21 cellular contexts compared by ENCODE assay signal in genomic region chr13:25377244-25377962, GRCh38. TPM values are rescaled to one million over a fixed set of nuclear protein-coding genes. Genes with fewer than 3 reads are reported as not detected.
"Had no signal": no experiment of that assay in that cellular context is flagged by ENCODE, and none has a peak within 500 bp of the region (broad histone marks: within the 10 kb centered on the region; RNA-seq: fewer than 3 reads in every experiment).

No MANE protein-coding gene starts in this region.

- ATAC-seq: esophagus mucosa; pancreas; sciatic nerve; stimulated activated naive B cell treated with anti-CD40 and anti-IgM and Interleukin-4, amounts not matched to agents 10 μg/mL and 1 μg/mL and 100 μg/mL, for 72 hours; stimulated activated naive CD8-positive, alpha-beta T cell treated with anti-CD3 and anti-CD28 coated beads, Interleukin-15, amount 100 ng/mL, for 72 hours had no signal

- H3K4me3 Mint-ChIP-seq: memory B cell; naive B cell; nephron; stimulated activated naive B cell treated with anti-CD40 and anti-IgM and Interleukin-4, amounts not matched to agents 10 μg/mL and 1 μg/mL and 100 μg/mL, for 72 hours; stimulated activated naive CD8-positive, alpha-beta T cell treated with anti-CD3 and anti-CD28 coated beads, Interleukin-15, amount 100 ng/mL, for 72 hours had no signal

- H3K4me3 ChIP-seq: coronary artery, dorsolateral prefrontal cortex, heart left ventricle, pancreas, skin epidermis, testis, tibial nerve had no signal

- FAIRE-seq: frontal cortex, pancreas had no signal

- H3K9me3 ChIP-seq: heart left ventricle, pancreas, testis, tibial nerve had no signal

- DNase-seq: dorsolateral prefrontal cortex; effector CD8-positive, alpha-beta T cell; heart left ventricle; hippocampal formation; naive B cell; occipital lobe; pancreas; stimulated activated CD4-positive, alpha-beta T cell treated with anti-CD3 and anti-CD28 coated beads, Interleukin-2, amount 100 ng/mL, for 24 hours; stimulated activated CD4-positive, alpha-beta T cell treated with anti-CD3 and anti-CD28 coated beads, Interleukin-4, amount 100 ng/mL, for 4 hours; stimulated activated naive B cell treated with anti-CD40 and anti-IgM and Interleukin-4, amounts not matched to agents 10 μg/mL and 1 μg/mL and 100 μg/mL, for 72 hours; stimulated activated naive CD8-positive, alpha-beta T cell treated with anti-CD3 and anti-CD28 coated beads, Interleukin-15, amount 100 ng/mL, for 72 hours; testis had no signal

- H3K27me3 ChIP-seq: testis had no signal

- H3K27ac Mint-ChIP-seq: memory B cell; naive B cell; progenitor cell of endocrine pancreas; stimulated activated naive B cell treated with anti-CD40 and anti-IgM and Interleukin-4, amounts not matched to agents 10 μg/mL and 1 μg/mL and 100 μg/mL, for 72 hours; stimulated activated naive CD8-positive, alpha-beta T cell treated with anti-CD3 and anti-CD28 coated beads, Interleukin-15, amount 100 ng/mL, for 72 hours had no signal

- H3K9me3 Mint-ChIP-seq: memory B cell; naive B cell; nephron; stimulated activated naive B cell treated with anti-CD40 and anti-IgM and Interleukin-4, amounts not matched to agents 10 μg/mL and 1 μg/mL and 100 μg/mL, for 72 hours; stimulated activated naive CD8-positive, alpha-beta T cell treated with anti-CD3 and anti-CD28 coated beads, Interleukin-15, amount 100 ng/mL, for 72 hours had no signal

- H3K36me3 ChIP-seq: heart left ventricle, pancreas, tibial nerve had no signal

- H3K36me3 Mint-ChIP-seq: memory B cell; naive B cell; stimulated activated naive B cell treated with anti-CD40 and anti-IgM and Interleukin-4, amounts not matched to agents 10 μg/mL and 1 μg/mL and 100 μg/mL, for 72 hours had no signal

- H3K4me1 ChIP-seq: pancreas, testis had no signal

- H3K27ac ChIP-seq: coronary artery, heart left ventricle, pancreas, skin epidermis, testis, tibial nerve had no signal

RNA-seq across cellular contexts. Expression of gene ATP8A2, which starts 5.6 kb away (rescaled TPM):
- total RNA-seq: esophagus mucosa had no signal
